11 cellular contexts compared by ENCODE assay signal in genomic region chr14:68363401-68363800, GRCh38.
A peak's percentile ranks its signal among the peaks of the same experiment; 100 is the strongest.
DNase-seq lines count a peak whose midpoint lies in the region; ATAC-seq and TF ChIP-seq lines count a peak whose summit lies in the region.
"Had no signal": no experiment of that assay in that cellular context is flagged by ENCODE, and none has a peak within 500 bp of the region (broad histone marks: within the 10 kb centered on the region; RNA-seq: fewer than 3 reads in every experiment).

No MANE protein-coding gene starts in this region.

- intact Hi-C loops in activated B cell treated with CpG ODN at 0.5 μM for 24 hours (cut with micrococcal nuclease), result loop anchor here (2.0 kb wide), 1 partner anchor 31 kb away; no protein-coding TSS in a partner anchor
- intact Hi-C loops in activated T-helper 2 cell treated with anti-CD3 and anti-CD28 coated beads, Interferon-gamma antibody, Interleukin-2, Interleukin-4, amounts not matched to agents 10 μg/mL and 5 μg/mL and 100 μg/mL, durations not matched to agents 14 hours and 24 hours and 36 hours (cut with micrococcal nuclease), result no loop called here

- ATAC-seq in activated B cell treated with CpG ODN at 0.5 μM for 24 hours (ENCODE audit: low read depth) (peak; percentile 26), GM18505 (IDR thresholded peaks at IDR 0.05; ENCODE audit: unreplicated experiment) (no peak)
- ATAC-seq in stimulated activated memory B cell treated with anti-CD40 and anti-IgM and Interleukin-4, amounts not matched to agents 10 μg/mL and 1 μg/mL and 100 μg/mL, for 72 hours, result peak; percentile 55

- no peak overlapping the region for H3K4me3 Mint-ChIP-seq in activated B cell treated with CpG ODN at 0.5 μM for 24 hours
- peak overlapping the region; percentile 1 for H3K4me3 Mint-ChIP-seq in stimulated activated memory B cell treated with anti-CD40 and anti-IgM and Interleukin-4, amounts not matched to agents 10 μg/mL and 1 μg/mL and 100 μg/mL, for 72 hours
- H3K4me3 Mint-ChIP-seq in activated T-helper 2 cell treated with anti-CD3 and anti-CD28 coated beads, Interferon-gamma antibody, Interleukin-2, Interleukin-4, amounts not matched to agents 10 μg/mL and 5 μg/mL and 100 μg/mL, durations not matched to agents 14 hours and 24 hours and 36 hours (ENCODE audit: low read depth), result no peak overlapping the region
- H3K4me3 Mint-ChIP-seq: activated CD4-positive, alpha-beta T cell treated with anti-CD3 and anti-CD28 coated beads, Interleukin-2, amount 10 ng/mL, durations not matched to agents 7 days and 5 days; natural killer cell treated with Interleukin-12 subunit alpha and Interleukin-12 subunit beta and Interleukin-15 and Interleukin-18, amount 100 ng/mL, for 72 hours had no signal

- TF ChIP-seq CTCF in activated B cell treated with CpG ODN at 0.5 μM for 24 hours (IDR thresholded peaks at IDR 0.05), result no peak

- H3K4me1 Mint-ChIP-seq in activated B cell treated with CpG ODN at 0.5 μM for 24 hours, result peaks cover 91% of the 10 kb centered on the region
- H3K4me1 Mint-ChIP-seq in stimulated activated memory B cell treated with anti-CD40 and anti-IgM and Interleukin-4, amounts not matched to agents 10 μg/mL and 1 μg/mL and 100 μg/mL, for 72 hours, result peaks cover 76% of the 10 kb centered on the region
- peaks cover 4% of the 10 kb centered on the region for H3K4me1 Mint-ChIP-seq in activated T-helper 2 cell treated with anti-CD3 and anti-CD28 coated beads, Interferon-gamma antibody, Interleukin-2, Interleukin-4, amounts not matched to agents 10 μg/mL and 5 μg/mL and 100 μg/mL, durations not matched to agents 14 hours and 24 hours and 36 hours (ENCODE audit: low read depth)

- TF ChIP-seq POLR2A in GM18505 (IDR thresholded peaks at IDR 0.05; ENCODE audit: borderline replicate concordance, extremely low read depth, insufficient read depth, insufficient read length), result no peak

- POLR2A ChIA-PET in HEK293T (lab: Yijun Ruan, JAX) (no interaction called here), activated B cell treated with CpG ODN at 0.5 μM for 24 hours (lab: Charles Lee) (interaction anchor here (0.6 to 4.6 kb wide), 12 partner anchors 9 to 150 kb away, joined by 3 to 27 read pairs (median 4); no protein-coding TSS in a partner anchor)

- H3K27ac Mint-ChIP-seq in activated B cell treated with CpG ODN at 0.5 μM for 24 hours, result peak overlapping the region; percentile 91
- peak overlapping the region; percentile 92 for H3K27ac Mint-ChIP-seq in stimulated activated memory B cell treated with anti-CD40 and anti-IgM and Interleukin-4, amounts not matched to agents 10 μg/mL and 1 μg/mL and 100 μg/mL, for 72 hours
- H3K27ac Mint-ChIP-seq in activated T-helper 2 cell treated with anti-CD3 and anti-CD28 coated beads, Interferon-gamma antibody, Interleukin-2, Interleukin-4, amounts not matched to agents 10 μg/mL and 5 μg/mL and 100 μg/mL, durations not matched to agents 14 hours and 24 hours and 36 hours, result no peak overlapping the region
- H3K27ac Mint-ChIP-seq: activated CD4-positive, alpha-beta T cell treated with anti-CD3 and anti-CD28 coated beads, Interleukin-2, amount 10 ng/mL, durations not matched to agents 7 days and 5 days had no signal

- H3K27me3 Mint-ChIP-seq in activated B cell treated with CpG ODN at 0.5 μM for 24 hours, result no peaks in the 10 kb centered on the region
- H3K27me3 Mint-ChIP-seq in stimulated activated memory B cell treated with anti-CD40 and anti-IgM and Interleukin-4, amounts not matched to agents 10 μg/mL and 1 μg/mL and 100 μg/mL, for 72 hours, result no peaks in the 10 kb centered on the region
- no peaks in the 10 kb centered on the region for H3K27me3 Mint-ChIP-seq in activated T-helper 2 cell treated with anti-CD3 and anti-CD28 coated beads, Interferon-gamma antibody, Interleukin-2, Interleukin-4, amounts not matched to agents 10 μg/mL and 5 μg/mL and 100 μg/mL, durations not matched to agents 14 hours and 24 hours and 36 hours (ENCODE audit: low read depth)
- H3K27me3 Mint-ChIP-seq: activated CD4-positive, alpha-beta T cell treated with anti-CD3 and anti-CD28 coated beads, Interleukin-2, amount 10 ng/mL, durations not matched to agents 7 days and 5 days; natural killer cell treated with Interleukin-12 subunit alpha and Interleukin-12 subunit beta and Interleukin-15 and Interleukin-18, amount 100 ng/mL, for 72 hours had no signal

- CTCF ChIA-PET in HEK293T (lab: Yijun Ruan, JAX), result interaction anchor here (0.6 kb wide), 1 partner anchor 297 kb away, joined by 3 read pairs; no protein-coding TSS in a partner anchor
- CTCF ChIA-PET in activated B cell treated with CpG ODN at 0.5 μM for 24 hours (lab: Charles Lee), result interaction anchor here (1.2 kb wide), 1 partner anchor 322 kb away, joined by 3 read pairs; no protein-coding TSS in a partner anchor

- H3K9me3 Mint-ChIP-seq in activated B cell treated with CpG ODN at 0.5 μM for 24 hours, result no peaks in the 10 kb centered on the region
- H3K9me3 Mint-ChIP-seq in stimulated activated memory B cell treated with anti-CD40 and anti-IgM and Interleukin-4, amounts not matched to agents 10 μg/mL and 1 μg/mL and 100 μg/mL, for 72 hours, result no peaks in the 10 kb centered on the region
- H3K9me3 Mint-ChIP-seq in activated T-helper 2 cell treated with anti-CD3 and anti-CD28 coated beads, Interferon-gamma antibody, Interleukin-2, Interleukin-4, amounts not matched to agents 10 μg/mL and 5 μg/mL and 100 μg/mL, durations not matched to agents 14 hours and 24 hours and 36 hours, result no peaks in the 10 kb centered on the region
- H3K9me3 Mint-ChIP-seq: natural killer cell treated with Interleukin-12 subunit alpha and Interleukin-12 subunit beta and Interleukin-15 and Interleukin-18, amount 100 ng/mL, for 72 hours had no signal

- DNase-seq in HEK293T (ENCODE audit: extremely low spot score), result peak; percentile 35
- no peak for DNase-seq in activated B cell treated with CpG ODN at 0.5 μM for 24 hours
- DNase-seq in iPS-NIHi11 (ENCODE audit: low spot score), result peak; percentile 41
- DNase-seq in ureter (ENCODE audit: low spot score), result no peak
- no peak for DNase-seq in foreskin melanocyte
- no peak for DNase-seq in activated T-helper 2 cell treated with anti-CD3 and anti-CD28 coated beads, Interferon-gamma antibody, Interleukin-2, Interleukin-4, amounts not matched to agents 10 μg/mL and 5 μg/mL and 100 μg/mL, durations not matched to agents 14 hours and 24 hours and 36 hours (ENCODE audit: low spot score)
- DNase-seq: activated CD4-positive, alpha-beta T cell treated with anti-CD3 and anti-CD28 coated beads, Interleukin-2, amount 10 ng/mL, durations not matched to agents 7 days and 5 days; DMS79 had no signal

- H3K36me3 Mint-ChIP-seq in activated B cell treated with CpG ODN at 0.5 μM for 24 hours (ENCODE audit: low read depth), result peaks cover 5% of the 10 kb centered on the region
- peaks cover 8% of the 10 kb centered on the region for H3K36me3 Mint-ChIP-seq in stimulated activated memory B cell treated with anti-CD40 and anti-IgM and Interleukin-4, amounts not matched to agents 10 μg/mL and 1 μg/mL and 100 μg/mL, for 72 hours
- H3K36me3 Mint-ChIP-seq in activated T-helper 2 cell treated with anti-CD3 and anti-CD28 coated beads, Interferon-gamma antibody, Interleukin-2, Interleukin-4, amounts not matched to agents 10 μg/mL and 5 μg/mL and 100 μg/mL, durations not matched to agents 14 hours and 24 hours and 36 hours (ENCODE audit: low read depth), result no peaks in the 10 kb centered on the region
- H3K36me3 Mint-ChIP-seq: natural killer cell treated with Interleukin-12 subunit alpha and Interleukin-12 subunit beta and Interleukin-15 and Interleukin-18, amount 100 ng/mL, for 72 hours had no signal

TF ChIP-seq in HEK293T, 16 proteins besides CTCF, POLR2A, EP300 and RAD21:
- TF ChIP-seq ELF4 (IDR thresholded peaks at IDR 0.05), result no peak
- TF ChIP-seq SUZ12 (IDR thresholded peaks at IDR 0.05), result no peak
- TF ChIP-seq SP1 (IDR thresholded peaks at IDR 0.05), result no peak
- TF ChIP-seq TARDBP (IDR thresholded peaks at IDR 0.05), result no peak
- no peak for TF ChIP-seq HDGF (IDR thresholded peaks at IDR 0.05; ENCODE audit: borderline replicate concordance)
- no peak for TF ChIP-seq LEF1 (IDR thresholded peaks at IDR 0.05; ENCODE audit: borderline replicate concordance)
- TF ChIP-seq, protein P1, sequence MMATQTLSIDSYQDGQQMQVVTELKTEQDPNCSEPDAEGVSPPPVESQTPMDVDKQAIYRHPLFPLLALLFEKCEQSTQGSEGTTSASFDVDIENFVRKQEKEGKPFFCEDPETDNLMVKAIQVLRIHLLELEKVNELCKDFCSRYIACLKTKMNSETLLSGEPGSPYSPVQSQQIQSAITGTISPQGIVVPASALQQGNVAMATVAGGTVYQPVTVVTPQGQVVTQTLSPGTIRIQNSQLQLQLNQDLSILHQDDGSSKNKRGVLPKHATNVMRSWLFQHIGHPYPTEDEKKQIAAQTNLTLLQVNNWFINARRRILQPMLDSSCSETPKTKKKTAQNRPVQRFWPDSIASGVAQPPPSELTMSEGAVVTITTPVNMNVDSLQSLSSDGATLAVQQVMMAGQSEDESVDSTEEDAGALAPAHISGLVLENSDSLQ (IDR thresholded peaks at IDR 0.05), result no peak
- no peak for TF ChIP-seq FOXA1 (IDR thresholded peaks at IDR 0.05)
- no peak for TF ChIP-seq FOXM1 (IDR thresholded peaks at IDR 0.05; ENCODE audit: borderline replicate concordance)
- no peak for TF ChIP-seq NFRKB (IDR thresholded peaks at IDR 0.05)
- no peak for TF ChIP-seq FOXK2 (IDR thresholded peaks at IDR 0.05)
- TF ChIP-seq L3MBTL2 (conservative IDR thresholded peaks at IDR 0.05), result no peak
- TF ChIP-seq CTBP1 (IDR thresholded peaks at IDR 0.05; ENCODE audit: borderline replicate concordance), result no peak

Comparison
In these comparisons a context has a peak if more than half of its experiments do, and no peak if none do; other contexts are left out.
1. DNase-seq: peak in HEK293T (single experiment) and iPS-NIHi11 (single experiment); none in activated B cell treated with CpG ODN at 0.5 μM for 24 hours (single experiment), ureter (single experiment), foreskin melanocyte (single experiment) and activated T-helper 2 cell treated with anti-CD3 and anti-CD28 coated beads, Interferon-gamma antibody, Interleukin-2, Interleukin-4, amounts not matched to agents 10 μg/mL and 5 μg/mL and 100 μg/mL, durations not matched to agents 14 hours and 24 hours and 36 hours (single experiment).